In genomic region chr7:8305104-8305503, GRCh38 we compare ENCODE assay signal across 20 cellular contexts. TPM values are rescaled to one million over a fixed set of nuclear protein-coding genes. Genes with fewer than 3 reads are reported as not detected.
DNase-seq lines count a peak whose midpoint lies in the region; ATAC-seq, FAIRE-seq and TF ChIP-seq lines count a peak whose summit lies in the region.
"Had no signal": no experiment of that assay in that cellular context is flagged by ENCODE, and none has a peak within 500 bp of the region (broad histone marks: within the 10 kb centered on the region; RNA-seq: fewer than 3 reads in every experiment).

No MANE protein-coding gene starts in this region.

- H3K4me3 ChIP-seq in A549 (no peak overlapping the region), HCT116 (replicated peaks in 1 of 2; ENCODE audit: low read depth in 1 of 2, low read length in 2 of 2) (peak overlapping the region in 1 of 2 experiments; percentile 65; a peak in 2 of 4 replicates), trophoblast cell (ENCODE audit: low read depth, low read length) (no peak overlapping the region)
- H3K4me3 ChIP-seq: BLaER1, GM12878, GM23248, HAP-1 had no signal

- H2BK120ac ChIP-seq in trophoblast cell (ENCODE audit: insufficient read depth, low read length, poor library complexity), result no peak overlapping the region

- H3K9me3 ChIP-seq in A549 (peaks cover 3% of the 10 kb centered on the region; the same call in 1 of the 3 replicates), HCT116 (ENCODE audit: control insufficient read depth in 1 of 2, insufficient read depth in 1 of 2, low read depth in 1 of 2, low read length in 2 of 2) (no peaks in the 10 kb centered on the region), trophoblast cell (ENCODE audit: insufficient read depth, low read depth, low read length) (no peaks in the 10 kb centered on the region)
- H3K9me3 ChIP-seq: HAP-1 had no signal

- FAIRE-seq in A549 (lab: Jason Lieb, UNC), result peak; percentile 28
- FAIRE-seq: GM12878 had no signal

- no peak overlapping the region for H2AK5ac ChIP-seq in trophoblast cell (ENCODE audit: low read length)

- no peak overlapping the region for H4K12ac ChIP-seq in trophoblast cell (ENCODE audit: low read depth, low read length)

- TF ChIP-seq RAD21 in A549 (conservative IDR thresholded peaks at IDR 0.05 in 1 of 2, IDR thresholded peaks at IDR 0.05 in 1 of 2) (no peak), HCT116 (IDR thresholded peaks at IDR 0.05; ENCODE audit: low read depth) (no peak)

- BruUV-seq in HCT116 (replicated peaks; lab: Mats Ljungman, UMichigan), result no TSS peak

- RAD21 ChIA-PET in HCT116 (lab: Charles Lee; ENCODE audit: low non-redundant PET in 1 of 2, low total read pairs in 2 of 2, uncharacterized antibody in 2 of 2, unreplicated experiment in 2 of 2), result no interaction called here

- H2BK12ac ChIP-seq in trophoblast cell (ENCODE audit: low read length), result no peak overlapping the region

- TF ChIP-seq POLR2A in A549 (IDR thresholded peaks at IDR 0.05; ENCODE audit: low read length) (no peak), HCT116 (IDR thresholded peaks at IDR 0.05; ENCODE audit: borderline replicate concordance, extremely low read depth, insufficient read depth, insufficient read length) (no peak)

- ATAC-seq in A549 (no peak), HCT116 (no peak), GM21390 (IDR thresholded peaks at IDR 0.05; ENCODE audit: unreplicated experiment) (no peak), HG03139 (IDR thresholded peaks at IDR 0.05; ENCODE audit: unreplicated experiment) (no peak)
- ATAC-seq: GM12878 had no signal

- 73% methylated on average over 2 of the region's 2 CpGs for WGBS in A549 (ENCODE audit: missing lambda C conversion rate)
- WGBS in trophoblast cell (ENCODE audit: extremely low coverage, insufficient coverage, insufficient read length), result no CpG with 5 or more reads among the region's 2 CpGs

- TF ChIP-seq CTCF in A549 (IDR thresholded peaks at IDR 0.05) (no peak), HCT116 (IDR thresholded peaks at IDR 0.05 in 2 of 3, conservative IDR thresholded peaks at IDR 0.05 in 1 of 3; ENCODE audit: borderline replicate concordance in 1 of 3, insufficient read depth in 1 of 3, low read depth in 2 of 3, low read length in 2 of 3) (no peak)

- no peaks in the 10 kb centered on the region for H3K36me3 ChIP-seq in HCT116 (ENCODE audit: control insufficient read depth in 1 of 2, insufficient read depth in 2 of 2, low read length in 2 of 2)
- no peaks in the 10 kb centered on the region for H3K36me3 ChIP-seq in trophoblast cell (ENCODE audit: control insufficient read depth in 1 of 2, insufficient read depth in 2 of 2, low read length in 2 of 2)
- H3K36me3 ChIP-seq: BLaER1, HAP-1 had no signal

- no peak overlapping the region for H2BK5ac ChIP-seq in trophoblast cell (ENCODE audit: low read depth, low read length, poor library complexity)

- no peak overlapping the region for H4K8ac ChIP-seq in trophoblast cell (ENCODE audit: low read depth, low read length)

- POLR2A ChIA-PET in A549 (lab: Yijun Ruan, JAX) (no interaction called here), HCT116 (lab: Charles Lee) (no interaction called here)

- H3K79me2 ChIP-seq in HCT116 (ENCODE audit: insufficient read depth, low read length) (no peaks in the 10 kb centered on the region), trophoblast cell (ENCODE audit: control insufficient read depth, insufficient read depth, low read length, poor library complexity) (no peaks in the 10 kb centered on the region)

- H3K9me2 ChIP-seq in HCT116 (ENCODE audit: insufficient read depth), result no peaks in the 10 kb centered on the region

- H4K20me1 ChIP-seq in HCT116 (ENCODE audit: insufficient read depth), result no peaks in the 10 kb centered on the region
- H4K20me1 ChIP-seq: BLaER1 had no signal

- no peak overlapping the region for H3K4ac ChIP-seq in trophoblast cell (ENCODE audit: low read depth, low read length)

- H3K14ac ChIP-seq in trophoblast cell (ENCODE audit: low read length), result no peak overlapping the region

- no peak overlapping the region for H3K23ac ChIP-seq in trophoblast cell (ENCODE audit: low read length)

- H3K9ac ChIP-seq in HCT116 (ENCODE audit: low read length) (peak overlapping the region; percentile 64; the same call in 1 of the 2 replicates), trophoblast cell (ENCODE audit: low read length) (no peak overlapping the region)
- H3K9ac ChIP-seq: BLaER1, GM23248, KMS-11 had no signal

- no peak for TF ChIP-seq EP300 in A549 (IDR thresholded peaks at IDR 0.05)

- H3K27ac ChIP-seq in A549, result no peak overlapping the region; a peak in 1 of 6 replicates
- H3K27ac ChIP-seq in HCT116 (ENCODE audit: low read depth, low read length), result peak overlapping the region; percentile 60; the same call in 1 of the 2 replicates
- H3K27ac ChIP-seq in trophoblast cell (ENCODE audit: low read depth, low read length), result no peak overlapping the region
- H3K27ac ChIP-seq: 22Rv1, BLaER1, GM23248, KMS-11 had no signal

- CTCF ChIA-PET in A549 (lab: Yijun Ruan, JAX), result interaction anchor here (2.1 kb wide), 1 partner anchor 9 kb away, joined by 5 read pairs; no protein-coding TSS in a partner anchor
- CTCF ChIA-PET in HCT116 (lab: Charles Lee), result no interaction called here

- H2AFZ ChIP-seq in HCT116 (ENCODE audit: low read depth, low read length, poor library complexity, severe bottlenecking) (no peak overlapping the region), trophoblast cell (ENCODE audit: insufficient read depth, low read length, poor library complexity) (no peak overlapping the region)
- H2AFZ ChIP-seq: GM23248 had no signal

- DNase-seq in A549 (ENCODE audit: low read depth in 1 of 2, low spot score in 1 of 2), result no peak
- no peak for DNase-seq in HCT116 (ENCODE audit: low read depth, low spot score)
- peak; percentile 55 for DNase-seq in NCI-H82 treated with DMSO at 0.1 percent for 48 hours (lab: John Stamatoyannopoulos, UW; ENCODE audit: unreplicated experiment)
- peak; percentile 40 to 63 for DNase-seq in trophoblast cell
- DNase-seq in NCI-H146 treated with DMSO at 0.1 percent for 48 hours (lab: John Stamatoyannopoulos, UW; ENCODE audit: unreplicated experiment), result no peak
- DNase-seq: CD4-positive, alpha-beta memory T cell; DMS 273 treated with DMSO at 0.1 percent for 48 hours; DMS53; DND-41; EL; GM23248 had no signal

- intact Hi-C loops in HCT116 (cut with micrococcal nuclease), result no loop called here

- H3K4me1 ChIP-seq in A549 (peaks cover 17% of the 10 kb centered on the region; the same call in 2 of the 3 replicates), HCT116 (ENCODE audit: control insufficient read depth in 1 of 2, insufficient read depth in 2 of 2, low read length in 2 of 2) (peaks cover 11 to 20% of the 10 kb centered on the region in 2 experiments), trophoblast cell (ENCODE audit: control insufficient read depth in 1 of 2, insufficient read depth in 2 of 2, low read length in 2 of 2) (no peaks in the 10 kb centered on the region)
- H3K4me1 ChIP-seq: BLaER1, HAP-1 had no signal

- no peak overlapping the region for H4K91ac ChIP-seq in trophoblast cell (ENCODE audit: low read depth, low read length)

- no peak overlapping the region for H3K18ac ChIP-seq in trophoblast cell (ENCODE audit: low read length)

- no peaks in the 10 kb centered on the region for H3K79me1 ChIP-seq in trophoblast cell (ENCODE audit: low read length)

- H3K27me3 ChIP-seq in HCT116 (ENCODE audit: insufficient read depth, low read length) (no peaks in the 10 kb centered on the region), trophoblast cell (ENCODE audit: insufficient read depth, low read length) (no peaks in the 10 kb centered on the region)
- H3K27me3 ChIP-seq: BLaER1 had no signal

- H3K4me2 ChIP-seq in A549 (peak overlapping the region; percentile 60), HCT116 (ENCODE audit: low read length) (peak overlapping the region; percentile 90), trophoblast cell (ENCODE audit: low read length) (no peak overlapping the region)
- H3K4me2 ChIP-seq: BLaER1, KMS-11 had no signal

TF ChIP-seq in A549, 52 proteins besides CTCF, POLR2A, EP300 and RAD21:
- TF ChIP-seq HOXB5 (CRISPR knock-in tag; IDR thresholded peaks at IDR 0.05) (no peak), RCOR1 (IDR thresholded peaks at IDR 0.05; ENCODE audit: low read depth, low read length) (no peak), ESRRA (IDR thresholded peaks at IDR 0.05; ENCODE audit: borderline replicate concordance, low read length) (no peak), USF2 (IDR thresholded peaks at IDR 0.05) (no peak), ZC3H11A (IDR thresholded peaks at IDR 0.05) (no peak)

TF ChIP-seq in HCT116, 20 proteins besides CTCF, POLR2A, EP300 and RAD21 (continues in another document):
- TF ChIP-seq CEBPB (IDR thresholded peaks at IDR 0.05; ENCODE audit: low read depth) (no peak), SRF (IDR thresholded peaks at IDR 0.05; ENCODE audit: low read depth) (no peak), ZFX (IDR thresholded peaks at IDR 0.05) (no peak), CBX3 (IDR thresholded peaks at IDR 0.05; ENCODE audit: low read depth) (no peak), ELF1 (IDR thresholded peaks at IDR 0.05; ENCODE audit: borderline replicate concordance, low read depth) (no peak), FOSL1 (IDR thresholded peaks at IDR 0.05; ENCODE audit: low read depth) (no peak), POLR2AphosphoS5 (IDR thresholded peaks at IDR 0.05; ENCODE audit: low read depth, low read length) (no peak), EZH2phosphoT487 (IDR thresholded peaks at IDR 0.05; ENCODE audit: borderline replicate concordance) (no peak), ATF3 (IDR thresholded peaks at IDR 0.05) (no peak), MAX (IDR thresholded peaks at IDR 0.05) (no peak), EGR1 (IDR thresholded peaks at IDR 0.05; ENCODE audit: low read depth) (no peak), EZH2 (IDR thresholded peaks at IDR 0.05) (no peak)

RNA-seq across cellular contexts. Expression of gene ICA1, which starts 43.1 kb away (rescaled TPM):
- polyA plus RNA-seq in A549 (2011; rRNA removed) (1.6 and 2.0 TPM in 2 replicates), A549 (2017; fragmentation: RNase III; extraction: RNeasy Plus Mini Kit Qiagen cat#74134 plus additional on column Dnase treatment) (0.66 to 0.84 TPM (median 0.72 TPM) in 3 replicates)
- polyA plus RNA-seq in A549 (2012; cell fraction: cytosol; rRNA removed), result 0.15 and 0.18 TPM in 2 replicates
- polyA plus RNA-seq in A549 (2012; cell fraction: nucleus; rRNA removed), result 0.12 TPM in 2 replicates
- 0.95 and 1.1 TPM in 2 replicates for polyA minus RNA-seq in A549 (2011; rRNA and poly(A)+ RNA removed)
- total RNA-seq in HCT116 (2021; ENCODE audit: unreplicated experiment), result 16.4 TPM
- 12.0 and 12.4 TPM in 2 replicates for polyA plus RNA-seq in HCT116 (2012)
- 11.2 and 11.5 TPM in 2 replicates for polyA plus RNA-seq in trophoblast cell (2013)
- total RNA-seq: A673, GM23248 had no signal
- polyA plus RNA-seq: AG04450, GM23248 had no signal

Comparison
In these comparisons a context has a peak if more than half of its experiments do, and no peak if none do; other contexts are left out.
1. DNase-seq: peak in NCI-H82 treated with DMSO at 0.1 percent for 48 hours (single experiment) and trophoblast cell (2 of 2); none in A549 (0 of 2), HCT116 (single experiment) and NCI-H146 treated with DMSO at 0.1 percent for 48 hours (single experiment).